In the genomic region with DNA sequence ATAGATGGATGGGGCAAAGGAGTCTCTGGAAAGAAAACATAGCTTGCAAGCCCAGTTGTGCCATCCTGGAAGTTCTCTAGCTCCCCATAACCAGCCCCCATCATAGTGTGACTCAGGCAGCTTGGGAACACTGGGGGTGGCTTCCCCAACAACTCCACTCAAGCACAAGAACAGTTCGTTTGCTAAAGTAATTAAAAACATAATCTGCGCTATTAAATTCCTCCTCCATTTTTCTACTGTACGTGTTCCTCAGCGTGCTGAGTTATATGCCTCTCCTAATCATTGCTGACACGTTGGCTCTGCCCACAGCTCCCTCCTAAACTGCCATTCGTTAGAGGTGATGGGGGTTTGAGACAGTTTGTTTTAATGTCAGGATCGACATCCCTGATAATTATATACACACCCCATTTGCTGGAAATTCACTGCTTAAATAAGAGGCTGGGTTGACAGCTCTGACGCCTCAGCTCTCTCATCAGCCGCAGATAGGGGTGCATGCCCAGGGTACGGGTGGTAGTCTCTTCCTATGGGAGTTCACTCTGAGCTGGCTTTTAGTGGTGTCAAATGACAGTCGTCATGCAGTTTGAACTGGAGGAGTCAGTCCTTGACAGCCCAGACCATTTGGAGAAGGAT, we compare ENCODE assay signal across 37 cellular contexts. TPM values are rescaled to one million over a fixed set of nuclear protein-coding genes. Genes with fewer than 3 reads are reported as not detected.
"Had no signal": no experiment of that assay in that cellular context is flagged by ENCODE, and none has a peak within 500 bp of the region (broad histone marks: within the 10 kb centered on the region; RNA-seq: fewer than 3 reads in every experiment).

No MANE protein-coding gene starts in this region.

- H3K4me1 Mint-ChIP-seq: activated CD4-positive, alpha-beta T cell treated with anti-CD3 and anti-CD28 coated beads for 36 hours; activated CD4-positive, alpha-beta T cell treated with anti-CD3 and anti-CD28 coated beads, Interleukin-2, amount 10 ng/mL, durations not matched to agents 7 days and 5 days had no signal

- H3K27me3 ChIP-seq: adrenal gland, body of pancreas, SJCRH30 had no signal

- H3K27ac ChIP-seq: adrenal gland, body of pancreas, breast epithelium, PC-9, RWPE1, SJCRH30, SK-N-MC had no signal

- H3K4me3 Mint-ChIP-seq: activated CD4-positive, alpha-beta T cell treated with anti-CD3 and anti-CD28 coated beads for 36 hours; activated CD4-positive, alpha-beta T cell treated with anti-CD3 and anti-CD28 coated beads, Interleukin-2, amount 10 ng/mL, durations not matched to agents 7 days and 5 days; activated naive CD4-positive, alpha-beta T cell treated with anti-CD3 and anti-CD28 coated beads for 36 hours; activated T-cell treated with anti-CD3 and anti-CD28 coated beads, Interleukin-2, amount 50 U/mL, for 4 hours; activated T-helper 1 cell treated with anti-CD3 and anti-CD28 coated beads, Interleukin-12 subunit alpha, Interleukin-12 subunit beta, Interleukin-2, Interleukin-4 antibody, amounts not matched to agents 30 ng/mL and 10 ng/mL and 1 ng/mL, durations not matched to agents 14 hours and 24 hours and 36 hours had no signal

- ATAC-seq: activated CD4-positive, alpha-beta T cell treated with anti-CD3 and anti-CD28 coated beads for 36 hours; activated naive CD4-positive, alpha-beta T cell treated with anti-CD3 and anti-CD28 coated beads, Interleukin-2, amount 50 U/mL, for 72 hours; activated T-cell treated with anti-CD3 and anti-CD28 coated beads, Interleukin-2, amount 50 U/mL, for 4 hours; body of pancreas had no signal

- H3K36me3 ChIP-seq: adrenal gland, breast epithelium, MG63, SJCRH30 had no signal

- H3K4me3 ChIP-seq: adrenal gland, body of pancreas, breast epithelium, MG63, PC-9, SJCRH30, SK-N-MC had no signal

- H3K9me3 Mint-ChIP-seq: activated CD4-positive, alpha-beta T cell treated with anti-CD3 and anti-CD28 coated beads, Interleukin-2, amount 10 ng/mL, durations not matched to agents 7 days and 5 days; activated naive CD4-positive, alpha-beta T cell treated with anti-CD3 and anti-CD28 coated beads for 36 hours; activated T-cell treated with anti-CD3 and anti-CD28 coated beads, Interleukin-2, amount 50 U/mL, for 4 hours; activated T-helper 1 cell treated with anti-CD3 and anti-CD28 coated beads, Interleukin-12 subunit alpha, Interleukin-12 subunit beta, Interleukin-2, Interleukin-4 antibody, amounts not matched to agents 30 ng/mL and 10 ng/mL and 1 ng/mL, durations not matched to agents 14 hours and 24 hours and 36 hours had no signal

- DNase-seq: activated CD4-positive, alpha-beta T cell treated with anti-CD3 and anti-CD28 coated beads for 36 hours; activated CD4-positive, alpha-beta T cell treated with anti-CD3 and anti-CD28 coated beads, Interleukin-2, amount 10 ng/mL, durations not matched to agents 7 days and 5 days; activated CD4-positive, alpha-beta T cell treated with anti-CD3 and anti-CD28 coated beads, Interleukin-2, amount 50 U/mL, for 48 hours; activated CD8-positive, alpha-beta memory T cell treated with anti-CD3 and anti-CD28 coated beads, Interleukin-2, amount 50 U/mL, for 4 hours; activated gamma-delta T cell treated with Interleukin-2 at 50 U/mL for 16 hours; activated naive CD4-positive, alpha-beta T cell treated with anti-CD3 and anti-CD28 coated beads for 36 hours; activated T-cell treated with anti-CD3 and anti-CD28 coated beads for 4 hours; activated T-cell treated with anti-CD3 and anti-CD28 coated beads, Interleukin-2, amount 50 U/mL, for 4 hours; adrenal gland; body of pancreas; central memory CD4-positive, alpha-beta T cell; Kasumi-1; KG1; MG63; NCI-H1048; NCI-H1105 treated with DMSO at 0.1 percent for 48 hours; NCI-H1436; NCI-H1694; NCI-H1930; NCI-H2081 treated with DMSO at 0.1 percent for 48 hours; NCI-H2171 treated with DMSO at 0.1 percent for 48 hours; NCI-H2227 treated with DMSO at 0.1 percent for 48 hours; NCI-H446; NCI-H510A treated with DMSO at 0.1 percent for 48 hours; NCI-H526 treated with DMSO at 0.1 percent for 48 hours; NK-92 treated with Interleukin-12 subunit alpha and Interleukin-12 subunit beta, amount 100 ng/mL, for 24 hours; PC-9; Right ventricle myocardium superior; SJCRH30; T1000 had no signal

- H3K9me3 ChIP-seq: adrenal gland, body of pancreas, MG63, SJCRH30 had no signal

- H3K27ac Mint-ChIP-seq: activated CD4-positive, alpha-beta T cell treated with anti-CD3 and anti-CD28 coated beads for 36 hours; activated CD4-positive, alpha-beta T cell treated with anti-CD3 and anti-CD28 coated beads, Interleukin-2, amount 10 ng/mL, durations not matched to agents 7 days and 5 days; activated naive CD4-positive, alpha-beta T cell treated with anti-CD3 and anti-CD28 coated beads for 36 hours; activated naive CD4-positive, alpha-beta T cell treated with anti-CD3 and anti-CD28 coated beads, Interleukin-2, amount 50 U/mL, for 72 hours; activated T-helper 1 cell treated with anti-CD3 and anti-CD28 coated beads, Interleukin-12 subunit alpha, Interleukin-12 subunit beta, Interleukin-2, Interleukin-4 antibody, amounts not matched to agents 30 ng/mL and 10 ng/mL and 1 ng/mL, durations not matched to agents 14 hours and 24 hours and 36 hours had no signal

- H3K4me1 ChIP-seq: adrenal gland, body of pancreas, breast epithelium, SJCRH30 had no signal

RNA-seq across cellular contexts. Expression of gene SEZ6L, which starts 59.5 kb away (rescaled TPM):
- total RNA-seq: activated CD4-positive, alpha-beta T cell treated with anti-CD3 and anti-CD28 coated beads for 36 hours; activated CD4-positive, alpha-beta T cell treated with anti-CD3 and anti-CD28 coated beads, Interleukin-2, amount 10 ng/mL, durations not matched to agents 7 days and 5 days; activated naive CD4-positive, alpha-beta T cell treated with anti-CD3 and anti-CD28 coated beads for 36 hours; activated T-cell treated with anti-CD3 and anti-CD28 coated beads, Interleukin-2, amount 50 U/mL, for 4 hours; activated T-helper 1 cell treated with anti-CD3 and anti-CD28 coated beads, Interleukin-12 subunit alpha, Interleukin-12 subunit beta, Interleukin-2, Interleukin-4 antibody, amounts not matched to agents 30 ng/mL and 10 ng/mL and 1 ng/mL, durations not matched to agents 14 hours and 24 hours and 36 hours; PC-9; T-helper 1 cell treated with Interleukin-12 subunit alpha and Interleukin-12 subunit beta and Interleukin-4 antibody, amounts not matched to agents 30 ng/mL and 1 ng/mL, for 36 hours; T-helper 2 cell treated with Interferon-gamma antibody and Interleukin-4, amounts not matched to agents 100 ng/mL and 5 ng/mL, for 36 hours had no signal
